Comparison of ENCODE assay signal across 20 cellular contexts in the genomic region with DNA sequence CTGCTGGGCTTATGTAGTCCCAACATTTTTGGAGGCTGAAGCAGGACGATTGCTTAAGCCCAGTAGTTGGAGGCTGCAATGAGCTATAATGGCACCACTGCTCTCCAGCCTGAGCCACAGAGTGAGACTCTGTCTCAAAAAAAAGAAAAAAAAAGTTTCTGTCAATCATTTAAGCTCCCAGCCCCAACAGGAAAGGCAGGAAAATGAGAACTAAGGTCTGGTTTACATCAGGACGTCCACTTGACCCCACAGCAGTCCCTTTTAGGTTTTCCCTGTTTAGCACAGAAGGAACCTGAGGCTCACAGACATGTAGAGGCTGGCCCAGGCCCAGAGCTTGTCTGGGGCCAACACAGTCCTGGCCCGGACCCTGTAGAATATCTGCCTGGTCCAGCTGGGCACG. TPM values are rescaled to one million over a fixed set of nuclear protein-coding genes. Genes with fewer than 3 reads are reported as not detected.
"Had no signal": no experiment of that assay in that cellular context is flagged by ENCODE, and none has a peak within 500 bp of the region (broad histone marks: within the 10 kb centered on the region; RNA-seq: fewer than 3 reads in every experiment).

No MANE protein-coding gene starts in this region.

- H3K4me3 ChIP-seq: body of pancreas, colonic mucosa, gastrocnemius medialis, lung, ovary, sigmoid colon, stomach, testis, upper lobe of right lung had no signal

- DNase-seq: activated B cell treated with CpG ODN at 0.5 μM for 24 hours; activated CD4-positive, alpha-beta memory T cell treated with anti-CD3 and anti-CD28 coated beads, Interleukin-2, amount 10 ng/mL, durations not matched to agents 7 days and 5 days; activated CD4-positive, alpha-beta T cell treated with anti-CD3 and anti-CD28 coated beads for 4 hours; activated CD8-positive, alpha-beta memory T cell treated with anti-CD3 and anti-CD28 coated beads, Interleukin-2, amount 10 ng/mL, durations not matched to agents 7 days and 5 days; activated naive CD4-positive, alpha-beta T cell; activated naive CD8-positive, alpha-beta T cell treated with anti-CD3 and anti-CD28 coated beads for 36 hours; amygdala; body of pancreas; colonic mucosa; gastrocnemius medialis; immature natural killer cell; ovary; sigmoid colon; stimulated activated CD4-positive, alpha-beta T cell treated with anti-CD3 and anti-CD28 coated beads, Interleukin-4, amount 100 ng/mL, for 24 hours; stomach; T-cell; testis; upper lobe of right lung had no signal

- H3K9me3 ChIP-seq: body of pancreas, colonic mucosa, gastrocnemius medialis, ovary, sigmoid colon, testis, upper lobe of right lung had no signal

- H3K27ac ChIP-seq: body of pancreas, colonic mucosa, gastrocnemius medialis, ovary, sigmoid colon, stomach, testis, upper lobe of right lung had no signal

- H3K36me3 ChIP-seq: colonic mucosa, gastrocnemius medialis, ovary, sigmoid colon, stomach, upper lobe of right lung had no signal

- H3K4me1 ChIP-seq: body of pancreas, colonic mucosa, gastrocnemius medialis, sigmoid colon, upper lobe of right lung had no signal

- ATAC-seq: activated CD8-positive, alpha-beta memory T cell treated with anti-CD3 and anti-CD28 coated beads, Interleukin-2, amount 10 ng/mL, durations not matched to agents 7 days and 5 days; body of pancreas; gastrocnemius medialis; stimulated activated effector memory CD8-positive, alpha-beta T cell treated with anti-CD3 and anti-CD28 coated beads, Interleukin-12 subunit alpha, Interleukin-12 subunit beta, amount 100 ng/mL, for 72 hours; T-cell; upper lobe of right lung had no signal

- H3K27me3 ChIP-seq: body of pancreas, colonic mucosa, gastrocnemius medialis, ovary, sigmoid colon, testis, upper lobe of right lung had no signal

RNA-seq across cellular contexts. Expression of gene BIK, which starts 12.2 kb away (rescaled TPM):
- total RNA-seq: gastrocnemius medialis, sigmoid colon had no signal
